17 cellular contexts compared by ENCODE assay signal in genomic region chr6:41256383-41256782, GRCh38. TPM values are rescaled to one million over a fixed set of nuclear protein-coding genes. Genes with fewer than 3 reads are reported as not detected.
A peak's percentile ranks its signal among the peaks of the same experiment; 100 is the strongest.
DNase-seq lines count a peak whose midpoint lies in the region; ATAC-seq and TF ChIP-seq lines count a peak whose summit lies in the region.
"Had no signal": no experiment of that assay in that cellular context is flagged by ENCODE, and none has a peak within 500 bp of the region (broad histone marks: within the 10 kb centered on the region; RNA-seq: fewer than 3 reads in every experiment).

No MANE protein-coding gene starts in this region.

- WGBS in hepatocyte (ENCODE audit: low lambda C conversion rate, missing lambda C conversion rate) = 100% methylated on average over 1 of the region's 1 CpG

- no peaks in the 10 kb centered on the region for H3K9me2 ChIP-seq in hepatocyte (replicated peaks; ENCODE audit: insufficient read depth)

- H3K27ac ChIP-seq in hepatocyte (peak overlapping the region; percentile 59), osteoblast (ENCODE audit: low read depth, low read length) (no peak overlapping the region)

- H3K36me3 ChIP-seq in hepatocyte (replicated peaks; ENCODE audit: insufficient read depth, low read depth) = no peaks in the 10 kb centered on the region
- no peaks in the 10 kb centered on the region for H3K36me3 ChIP-seq in osteoblast (ENCODE audit: insufficient read depth, low read length)

- H3K9me3 ChIP-seq in hepatocyte (ENCODE audit: low read depth) (no peaks in the 10 kb centered on the region), osteoblast (ENCODE audit: low read depth, low read length) (no peaks in the 10 kb centered on the region)

- H3K27me3 ChIP-seq in hepatocyte (no peaks in the 10 kb centered on the region), osteoblast (ENCODE audit: insufficient read depth, low read length) (no peaks in the 10 kb centered on the region)

- no peak for DNase-seq in hepatocyte (ENCODE audit: low spot score)
- no peak for DNase-seq in NCI-H187 (lab: John Stamatoyannopoulos, UW)
- no peak for DNase-seq in DMS 273 (lab: John Stamatoyannopoulos, UW; ENCODE audit: unreplicated experiment)
- DNase-seq in NCI-H1092 treated with DMSO at 0.1 percent for 48 hours (lab: John Stamatoyannopoulos, UW) = no peak
- no peak for DNase-seq in osteoblast (ENCODE audit: insufficient read length, low spot score, missing footprints)
- DNase-seq: activated B cell treated with CpG ODN at 0.5 μM for 24 hours, caudate nucleus, NCI-H1417, NCI-H526 had no signal

- H3K4me2 ChIP-seq in hepatocyte (peak overlapping the region; percentile 10), osteoblast (ENCODE audit: insufficient read depth, low read length) (no peak overlapping the region)

- TF ChIP-seq CTCF in hepatocyte (IDR thresholded peaks at IDR 0.05; ENCODE audit: poor library complexity) (no peak), osteoblast (IDR thresholded peaks at IDR 0.05; ENCODE audit: extremely low read depth, low read depth, low read length) (no peak)

- H3K4me1 ChIP-seq in hepatocyte (ENCODE audit: insufficient read depth) (peaks cover 18% of the 10 kb centered on the region), osteoblast (ENCODE audit: insufficient read depth, low read length) (no peaks in the 10 kb centered on the region)

- no peak overlapping the region for H2AFZ ChIP-seq in hepatocyte
- no peak overlapping the region for H2AFZ ChIP-seq in osteoblast (ENCODE audit: low read length)

- ATAC-seq in GM18499 (IDR thresholded peaks at IDR 0.05; ENCODE audit: insufficient read depth, unreplicated experiment) (peak; percentile 75), GM21515 (IDR thresholded peaks at IDR 0.05; ENCODE audit: unreplicated experiment) (peak; percentile 89), HG03175 (IDR thresholded peaks at IDR 0.05; ENCODE audit: unreplicated experiment) (peak; percentile 68)
- ATAC-seq: sciatic nerve had no signal

- no peaks in the 10 kb centered on the region for H4K20me1 ChIP-seq in hepatocyte (ENCODE audit: insufficient read depth, poor library complexity, severe bottlenecking)
- no peaks in the 10 kb centered on the region for H4K20me1 ChIP-seq in osteoblast (ENCODE audit: insufficient read depth, low read length)

- H3K79me2 ChIP-seq in hepatocyte (no peaks in the 10 kb centered on the region), osteoblast (ENCODE audit: insufficient read depth, low read length) (no peaks in the 10 kb centered on the region)

- no peak overlapping the region for H3K4me3 ChIP-seq in hepatocyte
- H3K4me3 ChIP-seq in osteoblast (ENCODE audit: insufficient read depth, low read length) = no peak overlapping the region

RNA-seq across cellular contexts. Expression of gene TREML4, which starts 28.2 kb away (rescaled TPM):
- total RNA-seq in hepatocyte (not detected in 2 replicates), osteoblast (not detected in 2 replicates)
- not detected in 2 replicates for polyA plus RNA-seq in hepatocyte
- total RNA-seq: activated B cell treated with CpG ODN at 0.5 μM for 24 hours, epithelial cell of proximal tubule, HT1080, mononuclear cell, sciatic nerve had no signal
- polyA plus RNA-seq: BJ had no signal

RNA-seq across cellular contexts. Expression of gene TREM1, which starts 30.1 kb away (rescaled TPM):
- total RNA-seq in hepatocyte (0.63 and 0.84 TPM in 2 replicates), osteoblast (0.72 and 1.8 TPM in 2 replicates)
- 2.3 and 2.8 TPM in 2 replicates for polyA plus RNA-seq in hepatocyte
- total RNA-seq: activated B cell treated with CpG ODN at 0.5 μM for 24 hours, HT1080 had no signal

RNA-seq across cellular contexts. Expression of gene TREML2, which starts 55.4 kb away (rescaled TPM):
- total RNA-seq in hepatocyte (0.24 and 0.40 TPM in 2 replicates), osteoblast (not detected in 2 replicates)
- not detected in 2 replicates for polyA plus RNA-seq in hepatocyte
- total RNA-seq: epithelial cell of proximal tubule, HT1080 had no signal
- polyA plus RNA-seq: BJ had no signal
